Comparison of ENCODE assay signal across 8 cellular contexts in genomic region chr11:118928108-118928869, GRCh38. TPM values are rescaled to one million over a fixed set of nuclear protein-coding genes. Genes with fewer than 3 reads are reported as not detected.
DNase-seq lines count a peak whose midpoint lies in the region; ATAC-seq and TF ChIP-seq lines count a peak whose summit lies in the region.

No MANE protein-coding gene starts in this region.

- TF ChIP-seq CTCF in GM12865 (IDR thresholded peaks at IDR 0.05; ENCODE audit: insufficient read depth, low read depth, low read length, missing control alignments), result peak; percentile 95
- peak; percentile 83 to 97 (median 94) for TF ChIP-seq CTCF in heart right ventricle (IDR thresholded peaks at IDR 0.05)

- WGBS in heart right ventricle, 2 donors, result 0% methylated on average over 32 of the region's 32 CpGs

- H3K4me3 ChIP-seq in GM12865 (ENCODE audit: low read depth, low read length) (peak overlapping the region; percentile 72), adipocyte (ENCODE audit: low read length) (peak overlapping the region; percentile 88), heart right ventricle (peak overlapping the region; percentile 55 to 90 (median 76))

- H3K36me3 ChIP-seq in adipocyte (ENCODE audit: control insufficient read depth, insufficient read depth, low read length, severe bottlenecking) (no peaks in the 10 kb centered on the region), heart right ventricle (no peaks in the 10 kb centered on the region)

- ATAC-seq in HG02870 (IDR thresholded peaks at IDR 0.05; ENCODE audit: unreplicated experiment) (peak; percentile 31), heart right ventricle (peak; percentile 73 to 86 (median 81))

- intact Hi-C loops in heart right ventricle (cut with DNase I), result loop anchor here in 6 of 10 donors (1.0 to 5.0 kb wide), 6 partner anchors 19 to 238 kb away; partner anchors contain the start of gene DDX6 (in 3 of the 6)
- intact Hi-C loops in posterior vena cava (cut with DNase I), result loop anchor here in 1 of 2 donors (5.0 kb wide), 1 partner anchor 36 kb away; no protein-coding TSS in a partner anchor

- H3K27me3 ChIP-seq in adipocyte (replicated peaks; ENCODE audit: control insufficient read depth, insufficient read depth, low read length), result no peaks in the 10 kb centered on the region
- no peaks in the 10 kb centered on the region for H3K27me3 ChIP-seq in heart right ventricle

- peak overlapping the region; percentile 94 to 100 (median 97) for H3K27ac ChIP-seq in heart right ventricle

- H3K9me3 ChIP-seq in adipocyte (ENCODE audit: control insufficient read depth, low read length), result no peaks in the 10 kb centered on the region
- H3K9me3 ChIP-seq in heart right ventricle, result no peaks in the 10 kb centered on the region

- H3K9ac ChIP-seq in adipocyte (ENCODE audit: low read length), result peak overlapping the region; percentile 82

- DNase-seq in GM12865 (ENCODE audit: low read depth) (peak; percentile 93), NCI-H146 (lab: John Stamatoyannopoulos, UW) (peak; percentile 86), SW480 (ENCODE audit: low spot score) (peak; percentile 97), adipocyte (ENCODE audit: low read depth) (peak; percentile 98), heart right ventricle (peak; percentile 89 to 94), posterior vena cava (ENCODE audit: low spot score) (peak; percentile 96), ureter (ENCODE audit: low spot score) (peak; percentile 96)

- H3K4me1 ChIP-seq in adipocyte (ENCODE audit: control insufficient read depth, insufficient read depth, low read length) (peaks cover 29% of the 10 kb centered on the region), heart right ventricle (peaks cover 12 to 49% (median 37%) of the 10 kb centered on the region in 9 donors)

RNA-seq across cellular contexts. Expression of gene BCL9L, which starts 2.6 kb away (rescaled TPM):
- total RNA-seq in heart right ventricle (10 to 100 TPM; 29.4 to 57.7 (median 40.8) TPM), posterior vena cava (10 to 100 TPM; 89.2 to 89.5 TPM), ureter (87.8 TPM)
- polyA plus RNA-seq in heart right ventricle, result 10 to 100 TPM; 24.0 to 24.2 TPM

RNA-seq across cellular contexts. Expression of gene UPK2, which starts 27.8 kb away (rescaled TPM):
- total RNA-seq in heart right ventricle, result not detected
- polyA plus RNA-seq in heart right ventricle, result under 1 TPM in 1 of 2 donors, not detected in 1; 0.04 TPM
- not detected for total RNA-seq in posterior vena cava
- total RNA-seq in ureter, result 240 TPM

RNA-seq across cellular contexts. Expression of gene FOXR1, which starts 43.3 kb away (rescaled TPM):
- total RNA-seq in heart right ventricle (not detected), posterior vena cava (not detected), ureter (not detected)
- not detected for polyA plus RNA-seq in heart right ventricle

RNA-seq across cellular contexts. Expression of gene CXCR5, which starts 44.6 kb away (rescaled TPM):
- under 1 TPM in 1 of 10 donors, not detected in 9; 0.16 TPM for total RNA-seq in heart right ventricle
- under 1 TPM; 0.22 to 0.58 TPM for polyA plus RNA-seq in heart right ventricle
- under 1 TPM in 1 of 2 donors, not detected in 1; 0.10 TPM for total RNA-seq in posterior vena cava
- not detected for total RNA-seq in ureter

Comparison
In these comparisons a context has a peak if more than half of its experiments do, and no peak if none do; other contexts are left out.
1. Peak in every context shown above with its lines: DNase-seq, ATAC-seq, H3K4me3 ChIP-seq and H3K27ac ChIP-seq.
2. RNA of gene UPK2, which starts 27.8 kb away (total RNA-seq): 240 TPM in ureter (single experiment); not detected in heart right ventricle and not detected in posterior vena cava; every median in the first group is over 100 times any median in the second.